ENCODE assay signal across 26 cellular contexts in the genomic region with DNA sequence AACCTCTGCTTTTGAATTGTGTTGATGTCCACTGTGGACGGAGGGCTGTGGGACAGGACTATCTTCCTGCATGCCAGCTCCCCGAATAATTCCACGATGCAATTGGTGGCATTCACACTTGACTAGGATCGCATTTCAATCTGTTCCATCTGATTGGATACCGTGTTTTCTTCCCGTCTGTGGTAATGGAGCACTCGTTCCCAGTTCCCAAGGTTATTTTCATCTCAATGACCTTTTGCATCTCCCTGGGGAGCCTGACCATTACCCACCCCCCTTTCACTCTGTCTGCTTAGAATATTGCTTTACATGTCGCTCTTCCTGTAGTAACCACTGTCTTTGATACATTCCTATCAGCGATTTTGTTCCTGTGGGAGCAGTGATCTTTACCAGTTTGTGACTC.
"Had no signal": no experiment of that assay in that cellular context is flagged by ENCODE, and none has a peak within 500 bp of the region (broad histone marks: within the 10 kb centered on the region; RNA-seq: fewer than 3 reads in every experiment).

No MANE protein-coding gene starts in this region.

- H3K4me3 ChIP-seq: breast epithelium, SJCRH30 had no signal

- H3K4me3 Mint-ChIP-seq: activated CD4-positive, alpha-beta T cell treated with anti-CD3 and anti-CD28 coated beads for 36 hours; activated CD8-positive, alpha-beta T cell treated with anti-CD3 and anti-CD28 coated beads for 36 hours; activated naive CD4-positive, alpha-beta T cell treated with anti-CD3 and anti-CD28 coated beads, Interleukin-2, amount 10 ng/mL, durations not matched to agents 7 days and 5 days; activated naive CD8-positive, alpha-beta T cell treated with anti-CD3 and anti-CD28 coated beads for 36 hours; activated T-cell treated with anti-CD3 and anti-CD28 coated beads, Interleukin-2, amount 50 U/mL, for 72 hours had no signal

- H3K36me3 Mint-ChIP-seq: activated naive CD4-positive, alpha-beta T cell treated with anti-CD3 and anti-CD28 coated beads, Interleukin-2, amount 10 ng/mL, durations not matched to agents 7 days and 5 days; activated naive CD8-positive, alpha-beta T cell treated with anti-CD3 and anti-CD28 coated beads for 36 hours had no signal

- ATAC-seq: activated CD4-positive, alpha-beta T cell treated with anti-CD3 and anti-CD28 coated beads for 36 hours; activated CD8-positive, alpha-beta T cell treated with anti-CD3 and anti-CD28 coated beads for 36 hours; activated T-cell treated with anti-CD3 and anti-CD28 coated beads, Interleukin-2, amount 50 U/mL, for 72 hours; Panc1 had no signal

- H3K36me3 ChIP-seq: breast epithelium, SJCRH30 had no signal

- H3K9me3 Mint-ChIP-seq: activated CD8-positive, alpha-beta T cell treated with anti-CD3 and anti-CD28 coated beads for 36 hours; activated naive CD4-positive, alpha-beta T cell treated with anti-CD3 and anti-CD28 coated beads, Interleukin-2, amount 10 ng/mL, durations not matched to agents 7 days and 5 days; activated naive CD8-positive, alpha-beta T cell treated with anti-CD3 and anti-CD28 coated beads for 36 hours; activated T-helper 2 cell treated with anti-CD3 and anti-CD28 coated beads, Interferon-gamma antibody, Interleukin-2, Interleukin-4, amounts not matched to agents 10 μg/mL and 5 μg/mL and 100 μg/mL, durations not matched to agents 14 hours and 24 hours and 36 hours had no signal

- H3K27ac ChIP-seq: breast epithelium, RWPE1, SJCRH30, VCaP had no signal

- H3K9ac ChIP-seq: SK-N-SH had no signal

- H3K27ac Mint-ChIP-seq: activated CD4-positive, alpha-beta T cell treated with anti-CD3 and anti-CD28 coated beads for 36 hours; activated CD8-positive, alpha-beta T cell treated with anti-CD3 and anti-CD28 coated beads for 36 hours; activated naive CD4-positive, alpha-beta T cell treated with anti-CD3 and anti-CD28 coated beads, Interleukin-2, amount 10 ng/mL, durations not matched to agents 7 days and 5 days; activated naive CD8-positive, alpha-beta T cell treated with anti-CD3 and anti-CD28 coated beads for 36 hours; activated T-cell treated with anti-CD3 and anti-CD28 coated beads, Interleukin-2, amount 50 U/mL, for 72 hours; activated T-helper 2 cell treated with anti-CD3 and anti-CD28 coated beads, Interferon-gamma antibody, Interleukin-2, Interleukin-4, amounts not matched to agents 10 μg/mL and 5 μg/mL and 100 μg/mL, durations not matched to agents 14 hours and 24 hours and 36 hours had no signal

- DNase-seq: activated CD4-positive, alpha-beta T cell treated with anti-CD3 and anti-CD28 coated beads for 36 hours; activated CD4-positive, alpha-beta T cell treated with anti-CD3 and anti-CD28 coated beads, Interleukin-2, amount 50 U/mL, for 1 hour; activated CD8-positive, alpha-beta memory T cell treated with anti-CD3 and anti-CD28 coated beads, Interleukin-2, amount 50 U/mL, for 4 hours; activated CD8-positive, alpha-beta T cell treated with anti-CD3 and anti-CD28 coated beads for 36 hours; activated gamma-delta T cell treated with Interleukin-2 at 50 U/mL for 16 hours; activated naive CD4-positive, alpha-beta T cell treated with anti-CD3 and anti-CD28 coated beads, Interleukin-2, amount 10 ng/mL, durations not matched to agents 7 days and 5 days; activated naive CD8-positive, alpha-beta T cell treated with anti-CD3 and anti-CD28 coated beads for 36 hours; activated T-cell treated with anti-CD3 and anti-CD28 coated beads, Interleukin-2, amount 50 U/mL, for 72 hours; central memory CD4-positive, alpha-beta T cell; NCI-H1092; NCI-H1417; NCI-H1930; NCI-H2171; NCI-H2227 treated with DMSO at 0.1 percent for 48 hours; NCI-H446 treated with DMSO at 0.1 percent for 48 hours; NCI-H524 treated with DMSO at 0.1 percent for 48 hours; NCI-H82; Right ventricle myocardium superior; SJCRH30; SK-N-SH; T-helper 1 cell had no signal

- H3K9me2 ChIP-seq: SK-N-SH had no signal

- H3K4me1 ChIP-seq: breast epithelium, SJCRH30 had no signal

- H3K4me2 ChIP-seq: SK-N-SH had no signal

- H3K27me3 ChIP-seq: breast epithelium, SJCRH30 had no signal

- H3K27me3 Mint-ChIP-seq: activated CD4-positive, alpha-beta T cell treated with anti-CD3 and anti-CD28 coated beads for 36 hours; activated CD8-positive, alpha-beta T cell treated with anti-CD3 and anti-CD28 coated beads for 36 hours; activated naive CD4-positive, alpha-beta T cell treated with anti-CD3 and anti-CD28 coated beads, Interleukin-2, amount 10 ng/mL, durations not matched to agents 7 days and 5 days; activated naive CD8-positive, alpha-beta T cell treated with anti-CD3 and anti-CD28 coated beads for 36 hours had no signal

- H3K9me3 ChIP-seq: breast epithelium, SJCRH30, SK-N-SH had no signal

- H3K4me1 Mint-ChIP-seq: activated CD4-positive, alpha-beta T cell treated with anti-CD3 and anti-CD28 coated beads for 36 hours; activated naive CD4-positive, alpha-beta T cell treated with anti-CD3 and anti-CD28 coated beads, Interleukin-2, amount 10 ng/mL, durations not matched to agents 7 days and 5 days; activated naive CD8-positive, alpha-beta T cell treated with anti-CD3 and anti-CD28 coated beads for 36 hours had no signal
